Comparison of ENCODE assay signal across 8 cellular contexts in the genomic region with DNA sequence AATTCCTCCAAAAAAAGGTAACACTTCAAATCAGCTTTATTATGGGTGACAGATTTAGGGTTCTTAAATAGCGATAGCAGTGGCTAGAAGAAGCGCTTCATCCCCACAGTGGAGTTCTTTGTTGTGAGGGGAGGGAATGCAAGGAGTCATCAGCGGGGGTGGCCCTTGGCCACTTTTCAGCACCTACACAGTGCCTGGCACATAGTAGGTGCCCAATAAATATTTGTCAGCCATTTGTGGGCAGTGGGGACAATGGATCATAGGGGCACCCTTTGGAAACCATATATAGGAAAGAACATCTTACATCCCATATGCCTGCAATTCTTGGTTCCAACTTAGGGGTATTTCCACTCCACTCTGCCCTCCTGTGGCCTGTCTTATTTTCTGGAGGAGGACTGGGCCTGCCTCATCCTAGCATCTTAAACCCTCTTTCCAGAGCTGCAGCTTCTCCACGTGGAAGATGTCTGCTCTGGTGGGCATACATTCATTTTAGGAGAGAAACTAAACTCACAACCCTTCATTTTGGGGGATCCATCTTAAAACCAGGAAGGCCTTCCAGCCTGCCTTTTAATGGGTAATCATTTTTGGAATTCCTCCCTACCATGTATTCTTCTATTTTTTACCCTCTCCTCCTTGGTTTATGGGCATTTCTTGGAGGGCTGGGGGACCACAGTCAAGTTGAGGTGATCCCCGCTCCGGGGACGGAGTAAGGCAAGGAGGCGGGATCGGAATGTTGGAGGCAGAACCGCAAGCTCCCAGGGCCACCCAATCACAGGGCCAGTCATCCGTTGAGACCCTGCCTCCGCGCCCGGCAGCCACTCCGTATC. TPM values are rescaled to one million over a fixed set of nuclear protein-coding genes. Genes with fewer than 3 reads are reported as not detected.
A peak's percentile ranks its signal among the peaks of the same experiment; 100 is the strongest.
DNase-seq lines count a peak whose midpoint lies in the region; ATAC-seq and TF ChIP-seq lines count a peak whose summit lies in the region.

No MANE protein-coding gene starts in this region.

- H3K36me3 Mint-ChIP-seq in activated B cell treated with CpG ODN at 0.5 μM for 24 hours (ENCODE audit: low read depth): peaks cover 31% of the 10 kb centered on the region

- intact Hi-C loops in activated B cell treated with CpG ODN at 0.5 μM for 24 hours (cut with micrococcal nuclease): loop anchor here (1.0 to 10.0 kb wide), 9 partner anchors 17 to 1397 kb away; a partner anchor contains a TSS
- intact Hi-C loops in prostate gland (cut with DNase I): loop anchor here (2.0 to 5.0 kb wide), 2 partner anchors 76 to 777 kb away; no protein-coding TSS in a partner anchor

- no peaks in the 10 kb centered on the region for H3K9me3 Mint-ChIP-seq in activated B cell treated with CpG ODN at 0.5 μM for 24 hours

- peak overlapping the region; percentile 99 for H3K4me3 Mint-ChIP-seq in activated B cell treated with CpG ODN at 0.5 μM for 24 hours

- no peaks in the 10 kb centered on the region for H3K27me3 ChIP-seq in prostate gland (replicated peaks; ENCODE audit: insufficient read depth)

- H3K4me1 ChIP-seq in prostate gland (replicated peaks): no peaks in the 10 kb centered on the region

- no peaks in the 10 kb centered on the region for H3K27me3 Mint-ChIP-seq in activated B cell treated with CpG ODN at 0.5 μM for 24 hours

- TF ChIP-seq POLR2A in prostate gland (IDR thresholded peaks at IDR 0.05): peak; percentile 86

- CTCF ChIA-PET in activated B cell treated with CpG ODN at 0.5 μM for 24 hours (lab: Charles Lee): interaction anchor here (1.0 to 2.5 kb wide), 7 partner anchors 13 to 76 kb away, joined by 3 to 11 read pairs (median 4); a partner anchor contains a TSS

- H3K4me3 ChIP-seq in foreskin fibroblast (ENCODE audit: low read depth in 1 of 2, low read length in 2 of 2) (peak overlapping the region; percentile 40 to 65), prostate gland (peak overlapping the region; percentile 18 to 29)

- no peaks in the 10 kb centered on the region for H3K9me3 ChIP-seq in prostate gland

- H3K4me1 Mint-ChIP-seq in activated B cell treated with CpG ODN at 0.5 μM for 24 hours: peaks cover 63% of the 10 kb centered on the region

- H3K27ac Mint-ChIP-seq in activated B cell treated with CpG ODN at 0.5 μM for 24 hours: peak overlapping the region; percentile 91

- TF ChIP-seq CTCF in GM10266 (IDR thresholded peaks at IDR 0.05; ENCODE audit: control insufficient read depth, insufficient read depth, low read depth, missing control alignments): peak; percentile 56
- TF ChIP-seq CTCF in activated B cell treated with CpG ODN at 0.5 μM for 24 hours (IDR thresholded peaks at IDR 0.05): no peak
- TF ChIP-seq CTCF in foreskin fibroblast (IDR thresholded peaks at IDR 0.05; ENCODE audit: low read depth, low read length): peak; percentile 53
- peak in 3 of 4 experiments; percentile 8 to 74 (median 54) for TF ChIP-seq CTCF in prostate gland (IDR thresholded peaks at IDR 0.05)

- peak; percentile 31 for DNase-seq in AG08395 (ENCODE audit: low spot score)
- DNase-seq in GM10266 (ENCODE audit: extremely low spot score): no peak
- DNase-seq in LoVo (ENCODE audit: low spot score): peak; percentile 24
- DNase-seq in activated B cell treated with CpG ODN at 0.5 μM for 24 hours: no peak
- peak; percentile 45 to 77 for DNase-seq in foreskin fibroblast
- DNase-seq in prostate gland (ENCODE audit: low spot score): no peak
- no peak for DNase-seq in NCI-H1417 (lab: John Stamatoyannopoulos, UW)

- no peaks in the 10 kb centered on the region for H3K36me3 ChIP-seq in prostate gland

- POLR2A ChIA-PET in activated B cell treated with CpG ODN at 0.5 μM for 24 hours (lab: Charles Lee): interaction anchor here (0.5 to 3.8 kb wide), 28 partner anchors 8 to 1077 kb away, joined by 3 to 69 read pairs (median 4); a partner anchor contains a TSS

- peak overlapping the region; percentile 99 for H3K27ac ChIP-seq in prostate gland

- WGBS in prostate gland: 15% methylated on average over 15 of the region's 15 CpGs

- no peak for ATAC-seq in activated B cell treated with CpG ODN at 0.5 μM for 24 hours (ENCODE audit: low read depth)
- no peak for ATAC-seq in HG03159 (IDR thresholded peaks at IDR 0.05; ENCODE audit: unreplicated experiment)

RNA-seq across cellular contexts. Expression of a gene that starts 2.6 kb away (rescaled TPM):
- 185 and 199 TPM in 2 replicates for total RNA-seq in activated B cell treated with CpG ODN at 0.5 μM for 24 hours
- total RNA-seq in prostate gland: 1 to 10 TPM; 5.1 to 5.9 TPM

RNA-seq across cellular contexts. Expression of a gene that starts 5.0 kb away (rescaled TPM):
- total RNA-seq in activated B cell treated with CpG ODN at 0.5 μM for 24 hours (134 and 153 TPM in 2 replicates), prostate gland (100 to 1,000 TPM in 1 of 2 donors, 10 to 100 TPM in 1; 61.5 to 102 TPM)

RNA-seq across cellular contexts. Expression of a gene that starts 11.0 kb away (rescaled TPM):
- total RNA-seq in activated B cell treated with CpG ODN at 0.5 μM for 24 hours: 23.5 and 30.8 TPM in 2 replicates
- 1 to 10 TPM; 3.3 to 3.8 TPM for total RNA-seq in prostate gland

RNA-seq across cellular contexts. Expression of a gene that starts 16.8 kb away (rescaled TPM):
- total RNA-seq in activated B cell treated with CpG ODN at 0.5 μM for 24 hours: 39.7 and 41.8 TPM in 2 replicates
- 100 to 1,000 TPM in 1 of 2 donors, 10 to 100 TPM in 1; 98.6 to 129 TPM for total RNA-seq in prostate gland

RNA-seq across cellular contexts. Expression of a gene that starts 19.2 kb away (rescaled TPM):
- total RNA-seq in activated B cell treated with CpG ODN at 0.5 μM for 24 hours (26.4 and 27.0 TPM in 2 replicates), prostate gland (100 to 1,000 TPM in 1 of 2 donors, 10 to 100 TPM in 1; 52.6 to 113 TPM)

Comparison
In these comparisons a context has a peak if more than half of its experiments do, and no peak if none do; other contexts are left out.
1. DNase-seq: peak in AG08395 (single experiment), LoVo (single experiment) and foreskin fibroblast (2 of 2); none in GM10266 (single experiment), activated B cell treated with CpG ODN at 0.5 μM for 24 hours (single experiment), prostate gland (single experiment) and NCI-H1417 (0 of 3).
2. RNA of a gene that starts 2.6 kb away (total RNA-seq): 185 to 199 TPM in activated B cell treated with CpG ODN at 0.5 μM for 24 hours; 5.1 to 5.9 TPM in prostate gland; every median in the first group is over 10 times any median in the second.